22 cellular contexts compared by ENCODE assay signal in genomic region chr5:142153674-142154448, GRCh38.
"Had no signal": no experiment of that assay in that cellular context is flagged by ENCODE, and none has a peak within 500 bp of the region (broad histone marks: within the 10 kb centered on the region; RNA-seq: fewer than 3 reads in every experiment).

No MANE protein-coding gene starts in this region.

- H3K4me3 ChIP-seq: dorsolateral prefrontal cortex, lower lobe of right lung, ovary, psoas muscle, skin epidermis, spleen, testis, tibial artery had no signal

- H3K4me1 ChIP-seq: lower lobe of right lung, psoas muscle, testis had no signal

- H3K27me3 ChIP-seq: dorsolateral prefrontal cortex, ovary, spleen, testis, tibial artery had no signal

- FAIRE-seq: frontal cortex had no signal

- ATAC-seq: left ventricle myocardium superior; lower lobe of right lung; natural killer cell; psoas muscle; right cardiac atrium; stimulated activated memory B cell treated with anti-CD40 and anti-IgM and Interleukin-4, amounts not matched to agents 10 μg/mL and 1 μg/mL and 100 μg/mL, for 72 hours; stimulated activated naive CD8-positive, alpha-beta T cell treated with anti-CD3 and anti-CD28 coated beads, Interleukin-15, Interleukin-2, amounts not matched to agents 100 U/mL and 50 U/mL, for 24 hours had no signal

- H3K9me3 ChIP-seq: lower lobe of right lung, ovary, psoas muscle, spleen, testis, tibial artery had no signal

- H3K36me3 ChIP-seq: ovary had no signal

- DNase-seq: dorsolateral prefrontal cortex; effector CD4-positive, alpha-beta T cell; hypothalamus; immature natural killer cell; islet precursor cell; left ventricle myocardium superior; lower lobe of right lung; natural killer cell; occipital lobe; ovary; posterior cingulate gyrus; psoas muscle; right cardiac atrium; spleen; stimulated activated CD4-positive, alpha-beta T cell treated with anti-CD3 and anti-CD28 coated beads, Interleukin-4, amount 100 ng/mL, for 4 hours; stimulated activated naive CD8-positive, alpha-beta T cell treated with anti-CD3 and anti-CD28 coated beads, Interleukin-15, Interleukin-2, amounts not matched to agents 100 U/mL and 50 U/mL, for 24 hours; substantia nigra; testis; tibial artery had no signal

- H3K27ac ChIP-seq: dorsolateral prefrontal cortex, lower lobe of right lung, ovary, psoas muscle, skin epidermis, spleen, testis, tibial artery had no signal
